Comparison of ENCODE assay signal across 20 cellular contexts in the genomic region with DNA sequence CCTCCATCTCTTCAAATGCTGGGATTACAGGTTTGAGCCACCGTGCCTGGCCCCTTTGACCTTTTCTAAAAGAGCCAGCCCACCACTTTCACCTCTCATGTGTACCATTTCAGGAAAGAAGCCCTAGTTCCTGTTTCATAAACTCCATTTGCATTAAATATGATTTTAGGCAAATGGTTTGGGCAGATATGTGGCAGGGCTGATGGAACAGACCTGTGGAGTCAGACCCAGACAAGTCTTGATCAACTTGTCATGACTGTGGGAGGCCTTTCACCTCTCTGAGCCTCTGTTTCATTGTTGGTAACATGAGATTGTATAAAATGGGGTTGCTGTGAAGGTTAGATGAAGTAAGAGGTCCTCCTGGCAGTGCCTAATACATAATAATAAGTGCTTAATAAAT. TPM values are rescaled to one million over a fixed set of nuclear protein-coding genes. Genes with fewer than 3 reads are reported as not detected.
DNase-seq lines count a peak whose midpoint lies in the region; ATAC-seq, FAIRE-seq and TF ChIP-seq lines count a peak whose summit lies in the region.
"Had no signal": no experiment of that assay in that cellular context is flagged by ENCODE, and none has a peak within 500 bp of the region (broad histone marks: within the 10 kb centered on the region; RNA-seq: fewer than 3 reads in every experiment).

No MANE protein-coding gene starts in this region.

- H3K9me3 Mint-ChIP-seq in activated T-cell treated with anti-CD3 and anti-CD28 coated beads, Interleukin-2, amount 50 U/mL, for 72 hours: no peaks in the 10 kb centered on the region
- H3K9me3 Mint-ChIP-seq: CD4-positive, alpha-beta memory T cell had no signal

- H3K4me2 ChIP-seq in DOHH2 (ENCODE audit: low read length) (peak overlapping the region; percentile 49), OCI-LY7 (ENCODE audit: low read length) (peak overlapping the region; percentile 42; the same call in 1 of the 2 replicates), keratinocyte (ENCODE audit: control insufficient read depth, extremely low read depth, insufficient read depth, low read depth, low read length) (peak overlapping the region; percentile 11)
- H3K4me2 ChIP-seq: A549 had no signal

- no peak for TF ChIP-seq CTCF in DOHH2 (IDR thresholded peaks at IDR 0.05; ENCODE audit: low read depth, low read length, poor library complexity, severe bottlenecking)
- TF ChIP-seq CTCF in HEK293 (tag by site-specific recombination; IDR thresholded peaks at IDR 0.05): no peak
- no peak for TF ChIP-seq CTCF in OCI-LY7 (conservative IDR thresholded peaks at IDR 0.05; ENCODE audit: low read length)
- no peak for TF ChIP-seq CTCF in keratinocyte (optimal IDR thresholded peaks at IDR 0.05 in 1 of 3, IDR thresholded peaks at IDR 0.05 in 1 of 3, conservative IDR thresholded peaks at IDR 0.05 in 1 of 3; ENCODE audit: extremely low read depth in 1 of 3, insufficient read depth in 2 of 3, low read length in 3 of 3)

- intact Hi-C loops in OCI-LY7 (cut with micrococcal nuclease; ENCODE audit: unreplicated experiment): loop anchor here (10.0 kb wide), 1 partner anchor 400 kb away; a partner anchor contains a TSS

- H3K27ac Mint-ChIP-seq in activated T-cell treated with anti-CD3 and anti-CD28 coated beads, Interleukin-2, amount 50 U/mL, for 72 hours: no peak overlapping the region

- H2AFZ ChIP-seq in OCI-LY7 (ENCODE audit: low read length): peak overlapping the region; percentile 27; the same call in 1 of the 2 replicates
- no peak overlapping the region for H2AFZ ChIP-seq in keratinocyte (ENCODE audit: control insufficient read depth, low read length)

- H3K27me3 ChIP-seq in DOHH2 (ENCODE audit: control insufficient read depth, low read length) (peaks cover 3% of the 10 kb centered on the region; the same call in 1 of the 2 replicates), keratinocyte (ENCODE audit: control insufficient read depth, extremely low read depth, insufficient read depth, low read length) (no peaks in the 10 kb centered on the region)
- H3K27me3 ChIP-seq: BLaER1 had no signal

- ATAC-seq in GM21526 (IDR thresholded peaks at IDR 0.05; ENCODE audit: low FRiP score, unreplicated experiment): no peak
- ATAC-seq in activated T-cell treated with anti-CD3 and anti-CD28 coated beads, Interleukin-2, amount 50 U/mL, for 72 hours (replicated peaks in 1 of 2): no peak
- ATAC-seq: A549, Panc1, Right ventricle myocardium inferior had no signal

- dilution Hi-C loops in keratinocyte (cut with MboI; ENCODE audit: extremely low pct_ligation_motif_present, low sequenced_read_pairs): no loop called here

- H3F3A ChIP-seq in DOHH2 (ENCODE audit: control insufficient read depth, insufficient read depth): peaks cover 4% of the 10 kb centered on the region

- H3K9me3 ChIP-seq in DOHH2 (ENCODE audit: control insufficient read depth, insufficient read depth, low read length): no peaks in the 10 kb centered on the region
- H3K9me3 ChIP-seq in HEK293 (ENCODE audit: control insufficient read depth, insufficient read depth, low read depth, low read length): no peaks in the 10 kb centered on the region
- no peaks in the 10 kb centered on the region for H3K9me3 ChIP-seq in OCI-LY7 (ENCODE audit: low read length)
- H3K9me3 ChIP-seq in keratinocyte (ENCODE audit: control insufficient read depth, low read depth, low read length): no peaks in the 10 kb centered on the region
- H3K9me3 ChIP-seq: A549, BLaER1 had no signal

- H3K4me1 Mint-ChIP-seq in activated T-cell treated with anti-CD3 and anti-CD28 coated beads, Interleukin-2, amount 50 U/mL, for 72 hours (ENCODE audit: low read depth): peaks cover 27% of the 10 kb centered on the region

- no peaks in the 10 kb centered on the region for H3K9me1 ChIP-seq in keratinocyte (ENCODE audit: control insufficient read depth, extremely low read depth, insufficient read depth, low read length)

- CTCF ChIA-PET in HEK293 (lab: Yijun Ruan, JAX) (no interaction called here), OCI-LY7 (lab: Charles Lee; ENCODE audit: unreplicated experiment) (no interaction called here)

- H3K79me2 ChIP-seq in DOHH2 (ENCODE audit: control insufficient read depth, low read length): peaks cover 5% of the 10 kb centered on the region
- H3K79me2 ChIP-seq in OCI-LY7 (ENCODE audit: insufficient read depth, low read depth, low read length): no peaks in the 10 kb centered on the region
- peaks cover 28% of the 10 kb centered on the region for H3K79me2 ChIP-seq in keratinocyte (ENCODE audit: control insufficient read depth, insufficient read depth, low read length)

- H3K4me1 ChIP-seq in DOHH2 (ENCODE audit: control insufficient read depth, low read length): peaks cover 52% of the 10 kb centered on the region
- 0 out of 2 replicates have a peak, but pooled peaks cover 4% of the 10 kb centered on the region for H3K4me1 ChIP-seq in HEK293 (ENCODE audit: control insufficient read depth, insufficient read depth, low read length)
- H3K4me1 ChIP-seq in OCI-LY7 (ENCODE audit: insufficient read depth, low read length, poor library complexity, severe bottlenecking): peaks cover 30% of the 10 kb centered on the region
- H3K4me1 ChIP-seq in keratinocyte (ENCODE audit: control insufficient read depth, extremely low read depth, insufficient read depth, low read length): peaks cover 29% of the 10 kb centered on the region

- no peak overlapping the region for H3K9ac ChIP-seq in keratinocyte (ENCODE audit: control insufficient read depth, extremely low read depth, insufficient read depth, low read length)
- H3K9ac ChIP-seq: BLaER1 had no signal

- H3K9me2 ChIP-seq in DOHH2 (replicated peaks; ENCODE audit: control insufficient read depth, low read length) (no peaks in the 10 kb centered on the region), OCI-LY7 (ENCODE audit: insufficient read depth, low read length) (no peaks in the 10 kb centered on the region)

- H3K4me3 ChIP-seq in DOHH2 (ENCODE audit: low read length) (peak overlapping the region; percentile 12), HEK293 (ENCODE audit: low read depth, low read length) (no peak overlapping the region), OCI-LY7 (ENCODE audit: low read depth, low read length, poor library complexity, severe bottlenecking) (peak overlapping the region; percentile 15), keratinocyte (ENCODE audit: control insufficient read depth in 2 of 3, extremely low read depth in 1 of 3, insufficient read depth in 2 of 3, low read depth in 1 of 3, low read length in 3 of 3) (no peak overlapping the region)
- H3K4me3 ChIP-seq: A549, BLaER1 had no signal

- no TSS peak for BruUV-seq in OCI-LY7 (replicated peaks; lab: Mats Ljungman, UMichigan)

- H3K36me3 ChIP-seq in DOHH2 (ENCODE audit: control insufficient read depth, low read length): no peaks in the 10 kb centered on the region
- no peaks in the 10 kb centered on the region for H3K36me3 ChIP-seq in HEK293 (ENCODE audit: control insufficient read depth in 2 of 2, insufficient read depth in 1 of 2, low read length in 2 of 2)
- H3K36me3 ChIP-seq in OCI-LY7 (ENCODE audit: insufficient read depth, low read length): no peaks in the 10 kb centered on the region
- no peaks in the 10 kb centered on the region for H3K36me3 ChIP-seq in keratinocyte (ENCODE audit: control insufficient read depth in 2 of 2, extremely low read depth in 1 of 2, insufficient read depth in 2 of 2, low read length in 2 of 2)
- H3K36me3 ChIP-seq: BLaER1 had no signal

- H4K20me1 ChIP-seq in DOHH2 (ENCODE audit: control insufficient read depth, insufficient read depth, low read depth, low read length): no peaks in the 10 kb centered on the region
- no peaks in the 10 kb centered on the region for H4K20me1 ChIP-seq in OCI-LY7 (ENCODE audit: insufficient read depth, low read length)
- no peaks in the 10 kb centered on the region for H4K20me1 ChIP-seq in keratinocyte (ENCODE audit: control insufficient read depth, extremely low read depth, insufficient read depth, low read length)
- H4K20me1 ChIP-seq: BLaER1 had no signal

- POLR2A ChIA-PET in HEK293 (lab: Yijun Ruan, JAX): interaction anchor here (0.6 kb wide), 1 partner anchor 11 kb away, joined by 6 read pairs; no protein-coding TSS in a partner anchor
- POLR2A ChIA-PET in OCI-LY7 (lab: Charles Lee): interaction anchor here (0.6 to 0.7 kb wide), 4 partner anchors 19 to 194 kb away, joined by 3 to 6 read pairs (median 3); no protein-coding TSS in a partner anchor

- no peak for FAIRE-seq in keratinocyte (lab: Jason Lieb, UNC)
- FAIRE-seq: A549 had no signal

- DNase-seq in OCI-LY7 (ENCODE audit: low spot score) (peak; percentile 25), keratinocyte (ENCODE audit: low read depth, low spot score) (no peak)
- DNase-seq in stimulated activated CD8-positive, alpha-beta memory T cell treated with anti-CD3 and anti-CD28 coated beads, Interleukin-4, amount 100 ng/mL, for 48 hours: no peak
- DNase-seq in stimulated activated CD4-positive, alpha-beta T cell treated with anti-CD3 and anti-CD28 coated beads, Interleukin-12 subunit alpha, Interleukin-12 subunit beta, amount 100 ng/mL, for 4 hours: no peak
- no peak for DNase-seq in activated T-cell treated with anti-CD3 and anti-CD28 coated beads, Interleukin-2, amount 50 U/mL, for 72 hours
- DNase-seq: CD4-positive, alpha-beta memory T cell; DMS153; GF-D8; H7; NCI-H187 treated with DMSO at 0.1 percent for 48 hours; NCI-H226; NCI-H524 had no signal

- H3K36me3 Mint-ChIP-seq in activated T-cell treated with anti-CD3 and anti-CD28 coated beads, Interleukin-2, amount 50 U/mL, for 72 hours (ENCODE audit: insufficient read depth in 2 of 2): no peaks in the 10 kb centered on the region

- H3K27me3 Mint-ChIP-seq in activated T-cell treated with anti-CD3 and anti-CD28 coated beads, Interleukin-2, amount 50 U/mL, for 72 hours (ENCODE audit: low read depth): peaks cover 11% of the 10 kb centered on the region
- H3K27me3 Mint-ChIP-seq: CD4-positive, alpha-beta memory T cell had no signal

- H3K27ac ChIP-seq in DOHH2 (ENCODE audit: low read depth, low read length): no peak overlapping the region
- H3K27ac ChIP-seq in HEK293 (ENCODE audit: extremely low read depth, low read depth, low read length): no peak overlapping the region
- H3K27ac ChIP-seq in OCI-LY7 (ENCODE audit: low read depth, low read length, poor library complexity, severe bottlenecking): no peak overlapping the region
- H3K27ac ChIP-seq in keratinocyte (ENCODE audit: control insufficient read depth, insufficient read depth, low read length): no peak overlapping the region
- H3K27ac ChIP-seq: A549, BLaER1, HL-60 had no signal

- H3K4me3 Mint-ChIP-seq in activated T-cell treated with anti-CD3 and anti-CD28 coated beads, Interleukin-2, amount 50 U/mL, for 72 hours: no peak overlapping the region
- H3K4me3 Mint-ChIP-seq: CD4-positive, alpha-beta memory T cell had no signal

RNA-seq across cellular contexts. Expression of a gene that starts 5.2 kb away (rescaled TPM):
- 2.3 and 4.2 TPM in 2 replicates for total RNA-seq in OCI-LY7 (2014; rRNA removed; shearing (Covaris generic))
- total RNA-seq in OCI-LY7 (2022): 6.4 and 7.4 TPM in 2 replicates
- 6.5 to 9.4 TPM (median 7.2 TPM) in 3 replicates for polyA plus RNA-seq in keratinocyte
- polyA plus RNA-seq in keratinocyte (2011; ENCODE audit: low read depth): 6.9 TPM
- polyA plus RNA-seq in keratinocyte (2011; cell fraction: cytosol; rRNA removed): 5.5 and 7.8 TPM in 2 replicates
- 23.7 and 27.0 TPM in 2 replicates for polyA plus RNA-seq in keratinocyte (2011; cell fraction: nucleus; rRNA removed)
- polyA plus RNA-seq in keratinocyte (2012; ENCODE audit: low replicate concordance): 7.3 and 9.4 TPM in 2 replicates
- polyA minus RNA-seq in keratinocyte: 15.0 to 21.5 TPM (median 21.2 TPM) in 3 replicates
- 7.9 TPM for polyA minus RNA-seq in keratinocyte (2011; cell fraction: cytosol; rRNA and poly(A)+ RNA removed)
- polyA minus RNA-seq in keratinocyte (2011; cell fraction: nucleus; rRNA and poly(A)+ RNA removed): 22.4 and 35.8 TPM in 2 replicates
- 1 to 10 TPM; 6.2 to 7.5 TPM for total RNA-seq in activated T-cell treated with anti-CD3 and anti-CD28 coated beads, Interleukin-2, amount 50 U/mL, for 72 hours

Comparison
In these comparisons a context has a peak if more than half of its experiments do, and no peak if none do; other contexts are left out.
1. H3K4me3 ChIP-seq: peak in DOHH2 (single experiment) and OCI-LY7 (single experiment); none in HEK293 (single experiment) and keratinocyte (0 of 3).
2. Peak in every context shown above with its lines, with median percentiles within 50 percentile points of each other: H3K4me2 ChIP-seq.